In the genomic region with DNA sequence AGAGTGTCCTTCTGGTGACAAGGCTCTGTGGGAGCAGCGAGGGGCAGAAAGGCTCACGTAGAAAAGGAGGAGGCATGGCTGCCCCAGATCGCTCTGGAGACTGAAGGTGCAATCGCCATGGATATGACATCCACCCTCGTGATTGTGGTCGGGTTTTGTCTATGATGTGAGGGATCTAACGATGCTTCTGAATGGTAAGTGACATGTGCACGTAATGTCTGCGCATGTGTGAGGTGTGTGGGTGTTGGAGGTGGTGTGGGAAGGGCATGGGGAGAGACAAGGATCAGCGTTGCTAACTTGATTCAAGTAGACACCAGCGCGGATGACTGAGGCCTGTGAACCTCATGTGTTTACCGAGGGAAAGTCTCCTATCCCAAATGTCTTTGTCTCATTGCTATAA, we compare ENCODE assay signal across 24 cellular contexts. TPM values are rescaled to one million over a fixed set of nuclear protein-coding genes. Genes with fewer than 3 reads are reported as not detected.
"Had no signal": no experiment of that assay in that cellular context is flagged by ENCODE, and none has a peak within 500 bp of the region (broad histone marks: within the 10 kb centered on the region; RNA-seq: fewer than 3 reads in every experiment).

No MANE protein-coding gene starts in this region.

- H3K4me1 ChIP-seq: esophagus muscularis mucosa, gastrocnemius medialis, heart right ventricle, left lung, lower lobe of right lung had no signal

- H3K4me3 ChIP-seq: coronary artery, dorsolateral prefrontal cortex, esophagus muscularis mucosa, gastrocnemius medialis, heart right ventricle, left lung, lower lobe of right lung had no signal

- DNase-seq: dermis blood vessel endothelial cell; dorsolateral prefrontal cortex; effector CD4-positive, alpha-beta T cell; effector memory CD4-positive, alpha-beta T cell; foreskin melanocyte; gastrocnemius medialis; glutamatergic neuron; head of caudate nucleus; heart right ventricle; hippocampal formation; left cardiac atrium; left lung; left ventricle myocardium superior; lower lobe of right lung; mesenchymal stem cell; midbrain had no signal

- H3K9me3 ChIP-seq: esophagus muscularis mucosa, gastrocnemius medialis, heart right ventricle, left lung, lower lobe of right lung had no signal

- ATAC-seq: gastrocnemius medialis, heart right ventricle, left cardiac atrium, left lung, left ventricle myocardium superior, lower lobe of right lung had no signal

- H3K36me3 ChIP-seq: esophagus muscularis mucosa, gastrocnemius medialis, heart right ventricle, left lung, lower lobe of right lung had no signal

- H3K27ac ChIP-seq: coronary artery, dorsolateral prefrontal cortex, esophagus muscularis mucosa, gastrocnemius medialis, heart right ventricle, left lung, lower lobe of right lung had no signal

- H3K27me3 ChIP-seq: left lung had no signal

RNA-seq across cellular contexts. Expression of a gene that starts 20.2 kb away (rescaled TPM):
- total RNA-seq: endothelial cell of umbilical vein, fibroblast of lung, fibroblast of villous mesenchyme, gastrocnemius medialis, left cardiac atrium, left ventricle myocardium superior, lung microvascular endothelial cell, mononuclear cell, mucosa of gallbladder had no signal
- polyA plus RNA-seq: endothelial cell of umbilical vein, fibroblast of lung had no signal
